18 cellular contexts compared by ENCODE assay signal in genomic region chr10:112835933-112836564, GRCh38.
DNase-seq lines count a peak whose midpoint lies in the region; FAIRE-seq and TF ChIP-seq lines count a peak whose summit lies in the region.
"Had no signal": no experiment of that assay in that cellular context is flagged by ENCODE, and none has a peak within 500 bp of the region (broad histone marks: within the 10 kb centered on the region; RNA-seq: fewer than 3 reads in every experiment).

No MANE protein-coding gene starts in this region.

- FAIRE-seq in RCC 7860 (lab: Jason Lieb, UNC) = no peak
- FAIRE-seq: keratinocyte, urothelium cell line had no signal

- H3K4me1 ChIP-seq in cardiac muscle cell (ENCODE audit: low read depth) = peaks cover 30% of the 10 kb centered on the region
- H3K4me1 ChIP-seq: HAP-1 had no signal

- no peaks in the 10 kb centered on the region for H3K36me3 ChIP-seq in cardiac muscle cell
- H3K36me3 ChIP-seq: HAP-1 had no signal

- no peak for TF ChIP-seq CTCF in cardiac muscle cell (IDR thresholded peaks at IDR 0.05; ENCODE audit: low read depth, low read length)

- H3K9me3 ChIP-seq in cardiac muscle cell (ENCODE audit: low read depth) = no peaks in the 10 kb centered on the region
- H3K9me3 ChIP-seq: HAP-1 had no signal

- no peaks in the 10 kb centered on the region for H3K27me3 ChIP-seq in cardiac muscle cell

- DNase-seq in AG08396 (ENCODE audit: low spot score) (peak; percentile 30), NCI-H146 (lab: John Stamatoyannopoulos, UW) (peak; percentile 72), cardiac muscle cell (ENCODE audit: low read depth in 1 of 2, low spot score in 1 of 2) (peak; percentile 35 to 51), mucosa of gallbladder (ENCODE audit: low spot score) (peak; percentile 28), RCC 7860 (ENCODE audit: low spot score) (no peak), GM19238 (ENCODE audit: insufficient read length, low spot score) (no peak), NCI-H2171 (lab: John Stamatoyannopoulos, UW) (no peak), iPS-NIHi7 (ENCODE audit: extremely low spot score) (no peak)
- DNase-seq: activated CD4-positive, CD25-positive, alpha-beta regulatory T cell; KG1; naive B cell; NCI-H1694; NCI-H446 treated with DMSO at 0.1 percent for 48 hours; PC-3; stimulated activated CD4-positive, alpha-beta T cell treated with anti-CD3 and anti-CD28 coated beads, Interleukin-4, amount 100 ng/mL, for 24 hours had no signal

- peak overlapping the region; percentile 78 for H3K27ac ChIP-seq in cardiac muscle cell

- no peak overlapping the region for H3K4me3 ChIP-seq in cardiac muscle cell
- H3K4me3 ChIP-seq: HAP-1 had no signal

Comparison
In these comparisons a context has a peak if more than half of its experiments do, and no peak if none do; other contexts are left out.
1. DNase-seq: peak in AG08396 (single experiment), NCI-H146 (single experiment), cardiac muscle cell (2 of 2) and mucosa of gallbladder (single experiment); none in RCC 7860 (single experiment), GM19238 (single experiment), NCI-H2171 (single experiment) and iPS-NIHi7 (single experiment).